ENCODE assay signal across 24 cellular contexts in the genomic region with DNA sequence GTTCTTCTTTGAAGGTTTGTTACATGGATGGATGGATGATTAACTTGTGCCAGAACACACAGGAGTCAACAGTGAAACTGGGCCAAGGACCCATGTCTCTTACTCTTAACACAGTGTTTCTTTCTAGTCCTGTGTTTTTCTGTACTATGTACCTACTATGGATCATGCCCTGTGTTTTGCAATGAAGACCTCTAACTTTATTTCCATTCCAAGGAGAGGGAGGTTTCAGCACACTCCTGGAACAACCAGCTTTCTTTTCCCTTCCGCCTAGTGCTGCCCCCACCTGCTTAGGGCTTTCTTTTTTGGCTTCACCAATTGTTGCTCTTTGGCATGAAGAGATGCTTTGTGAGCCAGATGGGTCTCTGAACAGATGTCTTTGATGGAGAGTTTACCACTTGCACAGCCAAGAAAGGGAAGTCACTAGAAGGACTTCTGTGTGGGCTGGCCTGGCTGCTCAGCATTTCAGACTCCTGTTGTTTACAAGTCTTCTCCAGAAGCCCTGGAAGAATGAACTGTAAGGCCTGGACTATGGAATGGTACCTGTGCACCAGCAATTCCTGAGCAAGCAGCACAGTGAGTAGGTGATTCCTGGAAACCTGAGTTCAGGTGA. TPM values are rescaled to one million over a fixed set of nuclear protein-coding genes. Genes with fewer than 3 reads are reported as not detected.
DNase-seq lines count a peak whose midpoint lies in the region; ATAC-seq, FAIRE-seq and TF ChIP-seq lines count a peak whose summit lies in the region.
"Had no signal": no experiment of that assay in that cellular context is flagged by ENCODE, and none has a peak within 500 bp of the region (broad histone marks: within the 10 kb centered on the region; RNA-seq: fewer than 3 reads in every experiment).

No MANE protein-coding gene starts in this region.

- no peak for FAIRE-seq in astrocyte (lab: Jason Lieb, UNC)
- FAIRE-seq: endometrium, G401.6, GM12892 had no signal

- DNase-seq in heart right ventricle (peak in 1 of 2 donors; percentile 6), cardiac septum (ENCODE audit: low spot score) (no peak), astrocyte (ENCODE audit: low read depth) (no peak), right lobe of liver (peak in 1 of 3 donors; percentile 52), iPS-NIHi7 (ENCODE audit: extremely low spot score) (no peak)
- DNase-seq in stimulated activated CD4-positive, alpha-beta T cell treated with anti-CD3 and anti-CD28 coated beads, Interleukin-4, amount 100 ng/mL, for 24 hours, result no peak
- DNase-seq: activated CD8-positive, alpha-beta T cell treated with anti-CD3 and anti-CD28 coated beads for 36 hours; Caco-2; foreskin melanocyte; HCEC 1CT; IMR-90; NCI-H1436; NCI-H510A; nucleus accumbens; PC-3 had no signal

- H3K27me3 ChIP-seq in heart right ventricle (no peaks in the 10 kb centered on the region), astrocyte (ENCODE audit: insufficient read depth, low read length) (no peaks in the 10 kb centered on the region), right lobe of liver (no peaks in the 10 kb centered on the region)

- H3K4me2 ChIP-seq in astrocyte (ENCODE audit: low read length), result no peak overlapping the region

- H3K36me3 Mint-ChIP-seq in astrocyte (ENCODE audit: low read depth, unreplicated experiment), result peaks cover 21% of the 10 kb centered on the region

- H4K20me1 ChIP-seq in astrocyte (ENCODE audit: insufficient read depth, low read length), result peaks cover 7% of the 10 kb centered on the region

- H2AFZ ChIP-seq in astrocyte (ENCODE audit: low read depth, low read length), result no peak overlapping the region

- H3K4me3 Mint-ChIP-seq in astrocyte (ENCODE audit: unreplicated experiment), result no peak overlapping the region
- H3K4me3 Mint-ChIP-seq: activated CD8-positive, alpha-beta T cell treated with anti-CD3 and anti-CD28 coated beads for 36 hours; activated T-helper 1 cell treated with anti-CD3 and anti-CD28 coated beads, Interleukin-12 subunit alpha, Interleukin-12 subunit beta, Interleukin-2, Interleukin-4 antibody, amounts not matched to agents 30 ng/mL and 10 ng/mL and 1 ng/mL, durations not matched to agents 14 hours and 24 hours and 36 hours; mesothelial cell of epicardium; stimulated activated memory B cell treated with anti-CD40 and anti-IgM and Interleukin-4, amounts not matched to agents 10 μg/mL and 1 μg/mL and 100 μg/mL, for 72 hours had no signal

- peaks cover 0 to 12% (median 0%) of the 10 kb centered on the region in 9 donors for H3K4me1 ChIP-seq in heart right ventricle
- peaks cover 6% of the 10 kb centered on the region for H3K4me1 ChIP-seq in astrocyte (ENCODE audit: insufficient read depth, low read length)
- peaks cover 0 to 15% (median 2%) of the 10 kb centered on the region in 4 donors for H3K4me1 ChIP-seq in right lobe of liver
- H3K4me1 ChIP-seq: Caco-2 had no signal

- H3K79me2 ChIP-seq in astrocyte (ENCODE audit: insufficient read depth, low read length), result no peaks in the 10 kb centered on the region

- no peaks in the 10 kb centered on the region for H3K27me3 Mint-ChIP-seq in astrocyte (ENCODE audit: low read depth, unreplicated experiment)
- H3K27me3 Mint-ChIP-seq: activated CD8-positive, alpha-beta T cell treated with anti-CD3 and anti-CD28 coated beads for 36 hours; stimulated activated memory B cell treated with anti-CD40 and anti-IgM and Interleukin-4, amounts not matched to agents 10 μg/mL and 1 μg/mL and 100 μg/mL, for 72 hours had no signal

- H3K27ac Mint-ChIP-seq in astrocyte (ENCODE audit: unreplicated experiment), result peak overlapping the region; percentile 12
- H3K27ac Mint-ChIP-seq: activated CD8-positive, alpha-beta T cell treated with anti-CD3 and anti-CD28 coated beads for 36 hours; activated T-helper 1 cell treated with anti-CD3 and anti-CD28 coated beads, Interleukin-12 subunit alpha, Interleukin-12 subunit beta, Interleukin-2, Interleukin-4 antibody, amounts not matched to agents 30 ng/mL and 10 ng/mL and 1 ng/mL, durations not matched to agents 14 hours and 24 hours and 36 hours; mesothelial cell of epicardium; stimulated activated memory B cell treated with anti-CD40 and anti-IgM and Interleukin-4, amounts not matched to agents 10 μg/mL and 1 μg/mL and 100 μg/mL, for 72 hours had no signal

- H3K9me3 Mint-ChIP-seq in astrocyte (ENCODE audit: unreplicated experiment), result peaks cover under 1% of the 10 kb centered on the region
- H3K9me3 Mint-ChIP-seq: activated CD8-positive, alpha-beta T cell treated with anti-CD3 and anti-CD28 coated beads for 36 hours; mesothelial cell of epicardium; stimulated activated memory B cell treated with anti-CD40 and anti-IgM and Interleukin-4, amounts not matched to agents 10 μg/mL and 1 μg/mL and 100 μg/mL, for 72 hours had no signal

- intact Hi-C loops in heart right ventricle (cut with DNase I) (no loop called here), cardiac septum (cut with DNase I) (no loop called here), right lobe of liver (cut with DNase I) (no loop called here)

- H3K27ac ChIP-seq in heart right ventricle, result peak overlapping the region in 2 of 10 donors; percentile 9 to 19
- H3K27ac ChIP-seq in astrocyte (ENCODE audit: low read depth, low read length), result no peak overlapping the region
- H3K27ac ChIP-seq in right lobe of liver, result peak overlapping the region in 2 of 3 donors; percentile 13 to 61
- H3K27ac ChIP-seq: VCaP had no signal

- H3K9me3 ChIP-seq in heart right ventricle (no peaks in the 10 kb centered on the region), astrocyte (ENCODE audit: insufficient read depth, low read depth, low read length) (no peaks in the 10 kb centered on the region), right lobe of liver (no peaks in the 10 kb centered on the region)
- H3K9me3 ChIP-seq: Caco-2 had no signal

- no peaks in the 10 kb centered on the region for H3K4me1 Mint-ChIP-seq in astrocyte (ENCODE audit: low read depth, unreplicated experiment)
- H3K4me1 Mint-ChIP-seq: mesothelial cell of epicardium; stimulated activated memory B cell treated with anti-CD40 and anti-IgM and Interleukin-4, amounts not matched to agents 10 μg/mL and 1 μg/mL and 100 μg/mL, for 72 hours had no signal

- ATAC-seq in heart right ventricle, result peak in 5 of 8 donors; percentile 39 to 72 (median 64)
- peak; percentile 63 to 93 (median 80) for ATAC-seq in right lobe of liver
- no peak for ATAC-seq in HG03378 (IDR thresholded peaks at IDR 0.05; ENCODE audit: unreplicated experiment)
- no peak for ATAC-seq in HG03045 (IDR thresholded peaks at IDR 0.05; ENCODE audit: unreplicated experiment)
- ATAC-seq: activated CD8-positive, alpha-beta T cell treated with anti-CD3 and anti-CD28 coated beads for 36 hours; PC-3; stimulated activated memory B cell treated with anti-CD40 and anti-IgM and Interleukin-4, amounts not matched to agents 10 μg/mL and 1 μg/mL and 100 μg/mL, for 72 hours had no signal

- no peak overlapping the region for H3K9ac ChIP-seq in astrocyte (ENCODE audit: low read length)

- TF ChIP-seq CTCF in heart right ventricle (IDR thresholded peaks at IDR 0.05), result no peak
- TF ChIP-seq CTCF in astrocyte (IDR thresholded peaks at IDR 0.05; ENCODE audit: insufficient read depth, low read depth, low read length), result no peak
- TF ChIP-seq CTCF in right lobe of liver (IDR thresholded peaks at IDR 0.05), result no peak

- peaks cover 0 to 49% (median 0%) of the 10 kb centered on the region in 9 donors for H3K36me3 ChIP-seq in heart right ventricle
- peaks cover 6% of the 10 kb centered on the region for H3K36me3 ChIP-seq in astrocyte (ENCODE audit: insufficient read depth, low read length)
- H3K36me3 ChIP-seq in right lobe of liver, result no peaks in the 10 kb centered on the region

- WGBS in heart right ventricle, 2 donors, result 81 to 86% methylated on average over 1 of the region's 1 CpG
- 57% methylated on average over 1 of the region's 1 CpG for WGBS in right lobe of liver (ENCODE audit: insufficient coverage, low coverage, low lambda C conversion rate, missing lambda C conversion rate)

- no peak for TF ChIP-seq POLR2A in right lobe of liver (IDR thresholded peaks at IDR 0.05)

- no peak overlapping the region for H3K4me3 ChIP-seq in heart right ventricle
- H3K4me3 ChIP-seq in astrocyte (ENCODE audit: insufficient read depth, low read depth, low read length), result no peak overlapping the region
- H3K4me3 ChIP-seq in right lobe of liver, result no peak overlapping the region

RNA-seq across cellular contexts. Expression of a gene that starts 44.5 kb away (rescaled TPM):
- total RNA-seq in heart right ventricle (10 to 100 TPM; 28.5 to 41.6 (median 33.9) TPM), cardiac septum (32.0 TPM), astrocyte (11.5 and 12.7 TPM in 2 replicates), right lobe of liver (10 to 100 TPM; 11.8 to 23.1 (median 16.2) TPM)
- 10 to 100 TPM; 32.8 to 48.8 TPM for polyA plus RNA-seq in heart right ventricle

RNA-seq across cellular contexts. Expression of a gene that starts 51.6 kb away (rescaled TPM):
- total RNA-seq in heart right ventricle (1,000 to 10,000 TPM; 1,152 to 1,492 (median 1,276) TPM), cardiac septum (1,100 TPM), astrocyte (2,056 and 2,248 TPM in 2 replicates), right lobe of liver (1,000 to 10,000 TPM in 2 of 6 experiments, 100 to 1,000 TPM in 4; 643 to 1,390 (median 819) TPM)
- 1,000 to 10,000 TPM; 2,017 to 3,057 TPM for polyA plus RNA-seq in heart right ventricle

RNA-seq across cellular contexts. Expression of a gene that starts 52.0 kb away (rescaled TPM):
- total RNA-seq in heart right ventricle (1 to 10 TPM; 1.6 to 6.6 (median 2.3) TPM), cardiac septum (3.7 TPM), astrocyte (15.5 and 18.1 TPM in 2 replicates), right lobe of liver (1 to 10 TPM; 1.1 to 4.9 (median 2.5) TPM)
- 1 to 10 TPM; 1.5 to 2.9 TPM for polyA plus RNA-seq in heart right ventricle

Comparison
In these comparisons a context has a peak if more than half of its experiments do, and no peak if none do; other contexts are left out.
1. ATAC-seq: peak in heart right ventricle (5 of 8) and right lobe of liver (4 of 4); none in HG03378 (single experiment) and HG03045 (single experiment).